24 cellular contexts compared by ENCODE assay signal in genomic region chr3:11699083-11699427, GRCh38. TPM values are rescaled to one million over a fixed set of nuclear protein-coding genes. Genes with fewer than 3 reads are reported as not detected.
DNase-seq lines count a peak whose midpoint lies in the region; ATAC-seq, FAIRE-seq and TF ChIP-seq lines count a peak whose summit lies in the region.
"Had no signal": no experiment of that assay in that cellular context is flagged by ENCODE, and none has a peak within 500 bp of the region (broad histone marks: within the 10 kb centered on the region; RNA-seq: fewer than 3 reads in every experiment).

No MANE protein-coding gene starts in this region.

- CTCF ChIA-PET in GM10248 (lab: Yijun Ruan, JAX), result interaction anchor here (0.9 to 2.2 kb wide), 2 partner anchors 8 to 11 kb away, joined by 3 to 9 read pairs; no protein-coding TSS in a partner anchor

- H3K27me3 Mint-ChIP-seq in HFFc6 (ENCODE audit: insufficient read depth), result no peaks in the 10 kb centered on the region
- H3K27me3 Mint-ChIP-seq: natural killer cell treated with Interleukin-12 subunit alpha and Interleukin-12 subunit beta and Interleukin-15 and Interleukin-18, amount 100 ng/mL, for 72 hours had no signal

- H3K9me3 ChIP-seq in BE2C, result no peaks in the 10 kb centered on the region
- H3K9me3 ChIP-seq: prostate gland, tibial nerve had no signal

- H2AFZ ChIP-seq in ACC112 (ENCODE audit: low read length, unreplicated experiment), result peak overlapping the region; percentile 89

- H3K27me3 ChIP-seq in ACC112 (ENCODE audit: insufficient read depth, low read length) (no peaks in the 10 kb centered on the region), bronchial epithelial cell (ENCODE audit: control insufficient read depth, insufficient read depth, low read length) (no peaks in the 10 kb centered on the region), foreskin keratinocyte (no peaks in the 10 kb centered on the region), BE2C (no peaks in the 10 kb centered on the region)
- H3K27me3 ChIP-seq: tibial nerve had no signal

- peaks cover 40% of the 10 kb centered on the region for H3K4me1 Mint-ChIP-seq in HFFc6 (ENCODE audit: low read depth)

- ATAC-seq in foreskin keratinocyte, result peak; percentile 65
- ATAC-seq: CD8-positive, alpha-beta T cell; natural killer cell treated with Interleukin-12 subunit alpha and Interleukin-12 subunit beta and Interleukin-15 and Interleukin-18, amount 100 ng/mL, for 72 hours had no signal

- H3K36me3 ChIP-seq in ACC112 (ENCODE audit: insufficient read depth, low read length) (no peaks in the 10 kb centered on the region; the same call in 1 of the 2 replicates), bronchial epithelial cell (ENCODE audit: control insufficient read depth, insufficient read depth, low read length) (peaks cover 3% of the 10 kb centered on the region), BE2C (no peaks in the 10 kb centered on the region)
- H3K36me3 ChIP-seq: prostate gland had no signal

- TF ChIP-seq CTCF in HFFc6 (IDR thresholded peaks at IDR 0.05) (no peak), bronchial epithelial cell (IDR thresholded peaks at IDR 0.05; ENCODE audit: insufficient read depth, low read length, severe bottlenecking) (no peak), foreskin keratinocyte (conservative IDR thresholded peaks at IDR 0.05) (no peak), GM10248 (IDR thresholded peaks at IDR 0.05; ENCODE audit: control extremely low read depth, extremely low read depth, low read depth, missing control alignments) (no peak), BE2C (IDR thresholded peaks at IDR 0.05; ENCODE audit: low read depth, low read length) (no peak)

- H3K36me3 Mint-ChIP-seq in HFFc6 (ENCODE audit: low read depth), result peaks cover 18% of the 10 kb centered on the region
- H3K36me3 Mint-ChIP-seq: natural killer cell treated with Interleukin-12 subunit alpha and Interleukin-12 subunit beta and Interleukin-15 and Interleukin-18, amount 100 ng/mL, for 72 hours had no signal

- peaks cover 19% of the 10 kb centered on the region for H3K4me1 ChIP-seq in ACC112 (ENCODE audit: control insufficient read depth, insufficient read depth, low read length, unreplicated experiment)
- peaks cover 30% of the 10 kb centered on the region for H3K4me1 ChIP-seq in foreskin keratinocyte
- H3K4me1 ChIP-seq in BE2C, result no peaks in the 10 kb centered on the region
- H3K4me1 ChIP-seq: prostate gland had no signal

- H3K27ac ChIP-seq in ACC112 (ENCODE audit: low read depth, low read length) (peak overlapping the region; percentile 91), foreskin keratinocyte (peak overlapping the region; percentile 79)
- H3K27ac ChIP-seq: prostate gland, tibial nerve had no signal

- H3K4me3 Mint-ChIP-seq in HFFc6, result peak overlapping the region; percentile 33
- H3K4me3 Mint-ChIP-seq: activated T-helper 1 cell treated with anti-CD3 and anti-CD28 coated beads, Interleukin-12 subunit alpha, Interleukin-12 subunit beta, Interleukin-2, Interleukin-4 antibody, amounts not matched to agents 30 ng/mL and 10 ng/mL and 1 ng/mL, durations not matched to agents 14 hours and 24 hours and 36 hours; CD8-positive, alpha-beta T cell; natural killer cell treated with Interleukin-12 subunit alpha and Interleukin-12 subunit beta and Interleukin-15 and Interleukin-18, amount 100 ng/mL, for 72 hours had no signal

- H3K4me3 ChIP-seq in ACC112 (ENCODE audit: low read depth, low read length) (peak overlapping the region; percentile 42; the same call in 1 of the 2 replicates), bronchial epithelial cell (ENCODE audit: low read depth, low read length) (no peak overlapping the region), BE2C (ENCODE audit: low read depth, low read length) (no peak overlapping the region)
- H3K4me3 ChIP-seq: lung, prostate gland, tibial nerve had no signal

- DNase-seq in HFFc6 (peak; percentile 65), bronchial epithelial cell (ENCODE audit: low read depth) (peak; percentile 85), foreskin keratinocyte (peak; percentile 75 to 87), GM10248 (ENCODE audit: extremely low spot score) (no peak), NCI-H1694 (lab: John Stamatoyannopoulos, UW) (no peak), BE2C (no peak)
- no peak for DNase-seq in activated T-cell treated with anti-CD3 and anti-CD28 coated beads, Interleukin-2, amount 50 U/mL, for 48 hours
- DNase-seq: activated CD8-positive, alpha-beta memory T cell treated with anti-CD3 and anti-CD28 coated beads for 24 hours; CD8-positive, alpha-beta T cell; central memory CD4-positive, alpha-beta T cell; DMS79 treated with DMSO at 0.1 percent for 48 hours; NCI-H146; NCI-H345; NK-92 treated with Interleukin-12 subunit alpha and Interleukin-12 subunit beta, amount 100 ng/mL, for 24 hours; Right ventricle myocardium superior; stimulated activated CD4-positive, alpha-beta T cell treated with anti-CD3 and anti-CD28 coated beads, Interleukin-15, amount 100 ng/mL, for 24 hours; stimulated activated naive CD4-positive, alpha-beta T cell had no signal

- POLR2A ChIA-PET in GM10248 (lab: Yijun Ruan, JAX), result no interaction called here

- no peak for FAIRE-seq in bronchial epithelial cell (lab: Jason Lieb, UNC)
- FAIRE-seq: HTR-8/SVneo had no signal

- H3K79me2 ChIP-seq in ACC112 (ENCODE audit: control insufficient read depth, insufficient read depth, low read length, unreplicated experiment), result no peaks in the 10 kb centered on the region

- no peaks in the 10 kb centered on the region for H3K9me3 Mint-ChIP-seq in HFFc6
- H3K9me3 Mint-ChIP-seq: activated T-helper 1 cell treated with anti-CD3 and anti-CD28 coated beads, Interleukin-12 subunit alpha, Interleukin-12 subunit beta, Interleukin-2, Interleukin-4 antibody, amounts not matched to agents 30 ng/mL and 10 ng/mL and 1 ng/mL, durations not matched to agents 14 hours and 24 hours and 36 hours; CD8-positive, alpha-beta T cell; natural killer cell treated with Interleukin-12 subunit alpha and Interleukin-12 subunit beta and Interleukin-15 and Interleukin-18, amount 100 ng/mL, for 72 hours had no signal

- peak overlapping the region; percentile 83 for H3K27ac Mint-ChIP-seq in HFFc6
- H3K27ac Mint-ChIP-seq: activated T-helper 1 cell treated with anti-CD3 and anti-CD28 coated beads, Interleukin-12 subunit alpha, Interleukin-12 subunit beta, Interleukin-2, Interleukin-4 antibody, amounts not matched to agents 30 ng/mL and 10 ng/mL and 1 ng/mL, durations not matched to agents 14 hours and 24 hours and 36 hours; CD8-positive, alpha-beta T cell; natural killer cell treated with Interleukin-12 subunit alpha and Interleukin-12 subunit beta and Interleukin-15 and Interleukin-18, amount 100 ng/mL, for 72 hours had no signal

RNA-seq across cellular contexts. Expression of gene VGLL4, which starts 55.3 kb away (rescaled TPM):
- 10 to 100 TPM; 31.6 to 42.2 (median 33.8) TPM for total RNA-seq in HFFc6 (2021; fragmentation: NEBNext Ultra II Directional; extraction: Animal tissue kit (Norgen Biotek cat#: 25700))
- 32.6 and 36.6 TPM in 2 replicates for total RNA-seq in bronchial epithelial cell
- total RNA-seq in foreskin keratinocyte, result 28.3 and 30.2 TPM in 2 replicates
- polyA plus RNA-seq in foreskin keratinocyte, result 13.6 and 14.8 TPM in 2 replicates
- polyA plus RNA-seq in BE2C (2012; ENCODE audit: insufficient read depth, insufficient read length, low read depth), result 21.6 TPM

Comparison
In these comparisons a context has a peak if more than half of its experiments do, and no peak if none do; other contexts are left out.
1. DNase-seq: peak in HFFc6 (single experiment), bronchial epithelial cell (single experiment) and foreskin keratinocyte (2 of 2); none in GM10248 (single experiment), NCI-H1694 (single experiment), activated T-cell treated with anti-CD3 and anti-CD28 coated beads, Interleukin-2, amount 50 U/mL, for 48 hours (0 of 2) and BE2C (single experiment).